Comparison of ENCODE assay signal across 16 cellular contexts in the genomic region with DNA sequence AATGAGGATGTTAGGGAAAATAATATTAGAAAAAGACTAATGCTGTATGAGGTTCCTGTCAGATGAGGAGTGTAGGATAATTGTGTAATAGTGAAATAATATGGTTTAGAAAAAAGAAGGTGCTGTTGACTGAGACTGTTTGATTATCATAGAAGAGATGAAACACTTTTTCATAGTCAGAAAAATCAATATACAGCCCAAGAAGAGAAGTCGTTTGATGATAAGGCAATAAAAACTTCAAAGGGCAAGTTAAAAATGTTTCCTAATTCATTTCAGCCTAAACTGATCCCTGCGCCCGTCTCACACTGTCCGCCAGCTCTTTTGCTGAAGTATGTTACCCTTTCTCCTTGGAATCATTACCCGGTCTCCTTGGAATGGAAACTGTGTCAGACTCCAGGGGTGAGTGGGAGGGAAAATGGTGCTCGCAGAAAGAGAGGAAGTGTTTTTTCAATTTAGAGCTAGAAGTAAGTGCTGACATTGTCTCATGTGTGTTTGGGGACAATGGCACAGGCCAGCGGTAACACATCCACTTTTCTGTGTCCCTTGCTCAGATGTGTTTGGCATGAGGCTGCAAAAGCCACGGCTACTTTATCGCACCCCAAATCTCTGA. TPM values are rescaled to one million over a fixed set of nuclear protein-coding genes. Genes with fewer than 3 reads are reported as not detected.
DNase-seq lines count a peak whose midpoint lies in the region; ATAC-seq and TF ChIP-seq lines count a peak whose summit lies in the region.
"Had no signal": no experiment of that assay in that cellular context is flagged by ENCODE, and none has a peak within 500 bp of the region (broad histone marks: within the 10 kb centered on the region; RNA-seq: fewer than 3 reads in every experiment).

No MANE protein-coding gene starts in this region.

- H3K9me2 ChIP-seq in GM23338 (ENCODE audit: insufficient read depth) (no peaks in the 10 kb centered on the region), neural cell (ENCODE audit: insufficient read depth, low read length) (no peaks in the 10 kb centered on the region)

- H3K4me1 ChIP-seq in ACC112 (ENCODE audit: control insufficient read depth, insufficient read depth, low read length, unreplicated experiment), result peaks cover 30% of the 10 kb centered on the region
- H3K4me1 ChIP-seq in GM23338 (ENCODE audit: insufficient read depth), result no peaks in the 10 kb centered on the region
- H3K4me1 ChIP-seq in duodenal mucosa (ENCODE audit: control insufficient read depth in 1 of 2, insufficient read depth in 2 of 2, low read length in 2 of 2), result peaks cover 4 to 9% of the 10 kb centered on the region in 2 donors

- peaks cover 8% of the 10 kb centered on the region for H3K4me1 Mint-ChIP-seq in GM23338
- H3K4me1 Mint-ChIP-seq in activated T-helper 1 cell treated with anti-CD3 and anti-CD28 coated beads, Interleukin-12 subunit alpha, Interleukin-12 subunit beta, Interleukin-2, Interleukin-4 antibody, amounts not matched to agents 30 ng/mL and 10 ng/mL and 1 ng/mL, durations not matched to agents 14 hours and 24 hours and 36 hours (ENCODE audit: low read depth), result peaks cover 20% of the 10 kb centered on the region

- no peaks in the 10 kb centered on the region for H3F3A ChIP-seq in GM23338 (replicated peaks; ENCODE audit: low read depth)
- no peaks in the 10 kb centered on the region for H3F3A ChIP-seq in neural cell (ENCODE audit: insufficient read depth, low read length, poor library complexity, severe bottlenecking)

- H2AFZ ChIP-seq in ACC112 (ENCODE audit: low read length, unreplicated experiment) (peak overlapping the region; percentile 89), GM23338 (peak overlapping the region; percentile 29; the same call in 1 of the 2 replicates), neural cell (ENCODE audit: low read depth, low read length) (no peak overlapping the region)

- no peaks in the 10 kb centered on the region for H3K36me3 Mint-ChIP-seq in GM23338 (ENCODE audit: low read depth)
- no peaks in the 10 kb centered on the region for H3K36me3 Mint-ChIP-seq in activated T-helper 1 cell treated with anti-CD3 and anti-CD28 coated beads, Interleukin-12 subunit alpha, Interleukin-12 subunit beta, Interleukin-2, Interleukin-4 antibody, amounts not matched to agents 30 ng/mL and 10 ng/mL and 1 ng/mL, durations not matched to agents 14 hours and 24 hours and 36 hours (ENCODE audit: low read depth)

- H3K4me3 ChIP-seq in ACC112 (ENCODE audit: low read depth, low read length) (peak overlapping the region; percentile 38; the same call in 1 of the 2 replicates), GM23338 (no peak overlapping the region), duodenal mucosa (ENCODE audit: low read depth in 1 of 2, low read length in 2 of 2) (peak overlapping the region; percentile 21 to 25), neural cell (ENCODE audit: low read length) (no peak overlapping the region)

- no peaks in the 10 kb centered on the region for H3K9me3 Mint-ChIP-seq in GM23338
- no peaks in the 10 kb centered on the region for H3K9me3 Mint-ChIP-seq in activated T-helper 1 cell treated with anti-CD3 and anti-CD28 coated beads, Interleukin-12 subunit alpha, Interleukin-12 subunit beta, Interleukin-2, Interleukin-4 antibody, amounts not matched to agents 30 ng/mL and 10 ng/mL and 1 ng/mL, durations not matched to agents 14 hours and 24 hours and 36 hours
- H3K9me3 Mint-ChIP-seq: activated T-cell treated with anti-CD3 and anti-CD28 coated beads, Interleukin-2, amount 50 U/mL, for 4 hours had no signal

- H3K9ac ChIP-seq in duodenal mucosa (ENCODE audit: low read depth in 1 of 2, low read length in 2 of 2), result no peak overlapping the region
- H3K9ac ChIP-seq in neural cell (ENCODE audit: low read length), result no peak overlapping the region

- H3K79me2 ChIP-seq in ACC112 (ENCODE audit: control insufficient read depth, insufficient read depth, low read length, unreplicated experiment), result no peaks in the 10 kb centered on the region
- no peaks in the 10 kb centered on the region for H3K79me2 ChIP-seq in GM23338 (replicated peaks; ENCODE audit: insufficient read depth)
- no peaks in the 10 kb centered on the region for H3K79me2 ChIP-seq in neural cell (replicated peaks; ENCODE audit: insufficient read depth, low read length)

- H3K27me3 Mint-ChIP-seq in GM23338 (ENCODE audit: insufficient read depth, low read depth, poor library complexity), result peaks cover 3% of the 10 kb centered on the region
- peaks cover 8% of the 10 kb centered on the region for H3K27me3 Mint-ChIP-seq in activated T-helper 1 cell treated with anti-CD3 and anti-CD28 coated beads, Interleukin-12 subunit alpha, Interleukin-12 subunit beta, Interleukin-2, Interleukin-4 antibody, amounts not matched to agents 30 ng/mL and 10 ng/mL and 1 ng/mL, durations not matched to agents 14 hours and 24 hours and 36 hours (ENCODE audit: insufficient read depth)

- H3K9me3 ChIP-seq in duodenal mucosa (ENCODE audit: control insufficient read depth in 1 of 2, low read length in 2 of 2) (no peaks in the 10 kb centered on the region), neural cell (ENCODE audit: low read length) (no peaks in the 10 kb centered on the region)

- no peak for TF ChIP-seq EP300 in neural cell (conservative IDR thresholded peaks at IDR 0.05; ENCODE audit: poor library complexity, severe bottlenecking)

- no peak overlapping the region for H3K4me2 ChIP-seq in GM23338
- H3K4me2 ChIP-seq in neural cell (ENCODE audit: low read length), result no peak overlapping the region

- no peak for DNase-seq in GM23338 (ENCODE audit: low spot score)
- no peak for DNase-seq in epidermal melanocyte (ENCODE audit: insufficient read length, low spot score)
- DNase-seq in activated T-helper 1 cell treated with anti-CD3 and anti-CD28 coated beads, Interleukin-12 subunit alpha, Interleukin-12 subunit beta, Interleukin-2, Interleukin-4 antibody, amounts not matched to agents 30 ng/mL and 10 ng/mL and 1 ng/mL, durations not matched to agents 14 hours and 24 hours and 36 hours (ENCODE audit: low spot score), result no peak
- DNase-seq in T1000 (lab: John Stamatoyannopoulos, UW), result no peak
- DNase-seq: activated CD4-positive, CD25-positive, alpha-beta regulatory T cell; activated CD8-positive, alpha-beta T cell treated with anti-CD3 and anti-CD28 coated beads, Interleukin-2, amount 10 ng/mL, durations not matched to agents 7 days and 5 days; activated naive CD4-positive, alpha-beta T cell treated with anti-CD3 and anti-CD28 coated beads, Interleukin-2, amount 50 U/mL, for 16 hours; activated T-cell treated with anti-CD3 and anti-CD28 coated beads, Interleukin-2, amount 50 U/mL, for 4 hours; hippocampal formation; NCI-H774; stimulated activated CD8-positive, alpha-beta memory T cell treated with anti-CD3 and anti-CD28 coated beads, Interleukin-4, amount 100 ng/mL, for 48 hours had no signal

- H3K27ac ChIP-seq in ACC112 (ENCODE audit: low read depth, low read length) (peak overlapping the region; percentile 85), GM23338 (ENCODE audit: low read depth) (no peak overlapping the region), duodenal mucosa (ENCODE audit: low read depth, low read length) (no peak overlapping the region), neural cell (ENCODE audit: low read length) (peak overlapping the region; percentile 2)

- no peak overlapping the region for H3K4me3 Mint-ChIP-seq in GM23338
- no peak overlapping the region for H3K4me3 Mint-ChIP-seq in activated T-helper 1 cell treated with anti-CD3 and anti-CD28 coated beads, Interleukin-12 subunit alpha, Interleukin-12 subunit beta, Interleukin-2, Interleukin-4 antibody, amounts not matched to agents 30 ng/mL and 10 ng/mL and 1 ng/mL, durations not matched to agents 14 hours and 24 hours and 36 hours
- H3K4me3 Mint-ChIP-seq: activated CD8-positive, alpha-beta T cell treated with anti-CD3 and anti-CD28 coated beads, Interleukin-2, amount 10 ng/mL, durations not matched to agents 7 days and 5 days; activated T-cell treated with anti-CD3 and anti-CD28 coated beads, Interleukin-2, amount 50 U/mL, for 4 hours had no signal

- H3K36me3 ChIP-seq in ACC112 (ENCODE audit: insufficient read depth, low read length), result no peaks in the 10 kb centered on the region
- no peaks in the 10 kb centered on the region for H3K36me3 ChIP-seq in GM23338 (ENCODE audit: insufficient read depth)
- H3K36me3 ChIP-seq in duodenal mucosa (ENCODE audit: control insufficient read depth in 1 of 2, insufficient read depth in 2 of 2, low read length in 2 of 2), result no peaks in the 10 kb centered on the region
- H3K36me3 ChIP-seq in neural cell (ENCODE audit: insufficient read depth, low read length), result no peaks in the 10 kb centered on the region

- intact Hi-C loops in activated T-helper 1 cell treated with anti-CD3 and anti-CD28 coated beads, Interleukin-12 subunit alpha, Interleukin-12 subunit beta, Interleukin-2, Interleukin-4 antibody, amounts not matched to agents 30 ng/mL and 10 ng/mL and 1 ng/mL, durations not matched to agents 14 hours and 24 hours and 36 hours (cut with micrococcal nuclease), result loop anchor here (5.0 kb wide), 2 partner anchors 453 to 508 kb away; no protein-coding TSS in a partner anchor

- H3K27me3 ChIP-seq in ACC112 (ENCODE audit: insufficient read depth, low read length) (no peaks in the 10 kb centered on the region), GM23338 (ENCODE audit: insufficient read depth) (no peaks in the 10 kb centered on the region), duodenal mucosa (ENCODE audit: control insufficient read depth in 1 of 2, insufficient read depth in 2 of 2, low read length in 2 of 2) (no peaks in the 10 kb centered on the region), neural cell (ENCODE audit: insufficient read depth, low read depth, low read length) (no peaks in the 10 kb centered on the region)

- no peaks in the 10 kb centered on the region for H4K20me1 ChIP-seq in GM23338 (replicated peaks; ENCODE audit: insufficient read depth)
- no peaks in the 10 kb centered on the region for H4K20me1 ChIP-seq in neural cell (ENCODE audit: insufficient read depth)

- no peak overlapping the region for H3K27ac Mint-ChIP-seq in GM23338
- H3K27ac Mint-ChIP-seq in activated T-helper 1 cell treated with anti-CD3 and anti-CD28 coated beads, Interleukin-12 subunit alpha, Interleukin-12 subunit beta, Interleukin-2, Interleukin-4 antibody, amounts not matched to agents 30 ng/mL and 10 ng/mL and 1 ng/mL, durations not matched to agents 14 hours and 24 hours and 36 hours, result no peak overlapping the region
- H3K27ac Mint-ChIP-seq: activated CD8-positive, alpha-beta T cell treated with anti-CD3 and anti-CD28 coated beads, Interleukin-2, amount 10 ng/mL, durations not matched to agents 7 days and 5 days had no signal

- no peak for TF ChIP-seq RAD21 in neural cell (conservative IDR thresholded peaks at IDR 0.05)

- TF ChIP-seq CTCF in GM23338 (conservative IDR thresholded peaks at IDR 0.05; ENCODE audit: low read depth in 2 of 2) (no peak), neural cell (IDR thresholded peaks at IDR 0.05; ENCODE audit: poor library complexity, severe bottlenecking) (no peak)

- no peak for ATAC-seq in GM23338
- no peak for ATAC-seq in GM21576 (IDR thresholded peaks at IDR 0.05; ENCODE audit: unreplicated experiment)
- ATAC-seq: activated CD8-positive, alpha-beta T cell treated with anti-CD3 and anti-CD28 coated beads, Interleukin-2, amount 10 ng/mL, durations not matched to agents 7 days and 5 days; activated T-cell treated with anti-CD3 and anti-CD28 coated beads, Interleukin-2, amount 50 U/mL, for 4 hours; Panc1 had no signal

RNA-seq across cellular contexts. Expression of a gene that starts 23.6 kb away (rescaled TPM):
- total RNA-seq in GM23338 (2014; rRNA removed; shearing (Covaris generic)), result 82.5 and 98.2 TPM in 2 replicates
- 420 and 428 TPM in 2 replicates for polyA plus RNA-seq in GM23338 (2016; fragmentation: Nextera tagmentation; extraction: Ambion mirVana)
- polyA plus RNA-seq in neural cell, result 198 and 263 TPM in 2 replicates
- polyA minus RNA-seq in neural cell, result 50.9 and 65.8 TPM in 2 replicates
- 244 and 252 TPM in 2 replicates for total RNA-seq in activated T-helper 1 cell treated with anti-CD3 and anti-CD28 coated beads, Interleukin-12 subunit alpha, Interleukin-12 subunit beta, Interleukin-2, Interleukin-4 antibody, amounts not matched to agents 30 ng/mL and 10 ng/mL and 1 ng/mL, durations not matched to agents 14 hours and 24 hours and 36 hours

Comparison
In these comparisons a context has a peak if more than half of its experiments do, and no peak if none do; other contexts are left out.
1. H3K27ac ChIP-seq: peak in ACC112 (single experiment) and neural cell (single experiment); none in GM23338 (single experiment) and duodenal mucosa (single experiment).
2. H3K4me3 ChIP-seq: peak in ACC112 (single experiment) and duodenal mucosa (2 of 2); none in GM23338 (single experiment) and neural cell (single experiment).